ENCODE assay signal across 33 cellular contexts in genomic region chr3:20258371-20258770, GRCh38.
"Had no signal": no experiment of that assay in that cellular context is flagged by ENCODE, and none has a peak within 500 bp of the region (broad histone marks: within the 10 kb centered on the region; RNA-seq: fewer than 3 reads in every experiment).

No MANE protein-coding gene starts in this region.

- ATAC-seq: activated CD8-positive, alpha-beta memory T cell treated with anti-CD3 and anti-CD28 coated beads, Interleukin-2, amount 10 ng/mL, durations not matched to agents 7 days and 5 days; activated CD8-positive, alpha-beta T cell treated with anti-CD3 and anti-CD28 coated beads, Interleukin-2, amount 10 ng/mL, durations not matched to agents 7 days and 5 days; activated naive CD4-positive, alpha-beta T cell treated with anti-CD3 and anti-CD28 coated beads, Interleukin-2, amount 50 U/mL, for 72 hours had no signal

- H3K9me3 Mint-ChIP-seq: activated B cell treated with CpG ODN at 0.5 μM for 24 hours; activated CD4-positive, alpha-beta T cell treated with anti-CD3 and anti-CD28 coated beads, Interleukin-2, amount 10 ng/mL, durations not matched to agents 24 days and 14 days; activated T-helper 2 cell treated with anti-CD3 and anti-CD28 coated beads, Interferon-gamma antibody, Interleukin-2, Interleukin-4, amounts not matched to agents 10 μg/mL and 5 μg/mL and 100 μg/mL, durations not matched to agents 14 hours and 24 hours and 36 hours; central memory CD8-positive, alpha-beta T cell; T-helper 2 cell treated with Interferon-gamma antibody and Interleukin-4, amounts not matched to agents 5 μg/mL and 100 μg/mL, for 36 hours had no signal

- DNase-seq: activated B cell treated with CpG ODN at 0.5 μM for 24 hours; activated CD4-positive, alpha-beta memory T cell treated with anti-CD3 and anti-CD28 coated beads for 36 hours; activated CD4-positive, alpha-beta T cell treated with anti-CD3 and anti-CD28 coated beads for 4 hours; activated CD4-positive, alpha-beta T cell treated with anti-CD3 and anti-CD28 coated beads, Interleukin-2, amount 10 ng/mL, durations not matched to agents 24 days and 14 days; activated CD4-positive, alpha-beta T cell treated with anti-CD3 and anti-CD28 coated beads, Interleukin-2, amount 50 U/mL, for 1 hour; activated CD4-positive, alpha-beta T cell treated with anti-CD3 and anti-CD28 coated beads, Interleukin-2, amount 50 U/mL, for 4 hours; activated CD4-positive, CD25-positive, alpha-beta regulatory T cell treated with anti-CD3 and anti-CD28 coated beads, Interleukin-2, amount 50 U/mL, for 72 hours; activated CD8-positive, alpha-beta memory T cell treated with anti-CD3 and anti-CD28 coated beads for 24 hours; activated CD8-positive, alpha-beta memory T cell treated with anti-CD3 and anti-CD28 coated beads, Interleukin-2, amount 10 ng/mL, durations not matched to agents 7 days and 5 days; activated CD8-positive, alpha-beta memory T cell treated with anti-CD3 and anti-CD28 coated beads, Interleukin-2, amount 50 U/mL, for 48 hours; activated CD8-positive, alpha-beta T cell treated with anti-CD3 and anti-CD28 coated beads, Interleukin-2, amount 10 ng/mL, durations not matched to agents 7 days and 5 days; activated effector memory CD4-positive, alpha-beta T cell treated with Interleukin-2 at 50 U/mL for 16 hours; activated gamma-delta T cell; activated naive CD4-positive, alpha-beta T cell; activated naive CD4-positive, alpha-beta T cell treated with anti-CD3 and anti-CD28 coated beads for 36 hours; activated naive CD4-positive, alpha-beta T cell treated with anti-CD3 and anti-CD28 coated beads, Interleukin-2, amount 50 U/mL, for 16 hours; activated naive CD8-positive, alpha-beta T cell treated with anti-CD3 and anti-CD28 coated beads for 36 hours; activated T-cell treated with anti-CD3 and anti-CD28 coated beads, Interleukin-2, amount 50 U/mL, for 24 hours; activated T-cell treated with anti-CD3 and anti-CD28 coated beads, Interleukin-2, amount 50 U/mL, for 48 hours; adrenal gland; amniotic stem cell; aorta; caudate nucleus; cerebellar nuclear complex; colonic mucosa; T-helper 2 cell; T-helper 9 cell had no signal

- H3K4me3 Mint-ChIP-seq: activated B cell treated with CpG ODN at 0.5 μM for 24 hours; activated CD4-positive, alpha-beta memory T cell treated with anti-CD3 and anti-CD28 coated beads for 36 hours; activated CD4-positive, alpha-beta T cell treated with anti-CD3 and anti-CD28 coated beads, Interleukin-2, amount 10 ng/mL, durations not matched to agents 24 days and 14 days; activated CD8-positive, alpha-beta memory T cell treated with anti-CD3 and anti-CD28 coated beads, Interleukin-2, amount 10 ng/mL, durations not matched to agents 7 days and 5 days; activated CD8-positive, alpha-beta T cell treated with anti-CD3 and anti-CD28 coated beads, Interleukin-2, amount 10 ng/mL, durations not matched to agents 7 days and 5 days; activated naive CD4-positive, alpha-beta T cell treated with anti-CD3 and anti-CD28 coated beads for 36 hours; activated naive CD8-positive, alpha-beta T cell treated with anti-CD3 and anti-CD28 coated beads for 36 hours; activated T-cell treated with anti-CD3 and anti-CD28 coated beads, Interleukin-2, amount 50 U/mL, for 24 hours; brain; central memory CD8-positive, alpha-beta T cell; T-helper 1 cell treated with Interleukin-12 subunit alpha and Interleukin-12 subunit beta and Interleukin-4 antibody, amounts not matched to agents 30 μg/mL and 1 μg/mL, for 36 hours; T-helper 2 cell treated with Interferon-gamma antibody and Interleukin-4, amounts not matched to agents 5 μg/mL and 100 μg/mL, for 36 hours had no signal

- H3K27me3 Mint-ChIP-seq: activated CD4-positive, alpha-beta memory T cell treated with anti-CD3 and anti-CD28 coated beads for 36 hours; activated CD4-positive, alpha-beta T cell treated with anti-CD3 and anti-CD28 coated beads, Interleukin-2, amount 10 ng/mL, durations not matched to agents 24 days and 14 days; activated CD8-positive, alpha-beta memory T cell treated with anti-CD3 and anti-CD28 coated beads, Interleukin-2, amount 10 ng/mL, durations not matched to agents 7 days and 5 days; activated naive CD8-positive, alpha-beta T cell treated with anti-CD3 and anti-CD28 coated beads for 36 hours; activated T-cell treated with anti-CD3 and anti-CD28 coated beads, Interleukin-2, amount 50 U/mL, for 24 hours had no signal

- H3K27ac Mint-ChIP-seq: activated B cell treated with CpG ODN at 0.5 μM for 24 hours; activated CD4-positive, alpha-beta memory T cell treated with anti-CD3 and anti-CD28 coated beads for 36 hours; activated CD4-positive, alpha-beta T cell treated with anti-CD3 and anti-CD28 coated beads, Interleukin-2, amount 10 ng/mL, durations not matched to agents 24 days and 14 days; activated CD8-positive, alpha-beta memory T cell treated with anti-CD3 and anti-CD28 coated beads, Interleukin-2, amount 10 ng/mL, durations not matched to agents 7 days and 5 days; activated CD8-positive, alpha-beta T cell treated with anti-CD3 and anti-CD28 coated beads, Interleukin-2, amount 10 ng/mL, durations not matched to agents 7 days and 5 days; activated naive CD4-positive, alpha-beta T cell treated with anti-CD3 and anti-CD28 coated beads for 36 hours; activated naive CD4-positive, alpha-beta T cell treated with anti-CD3 and anti-CD28 coated beads, Interleukin-2, amount 50 U/mL, for 72 hours; activated naive CD8-positive, alpha-beta T cell treated with anti-CD3 and anti-CD28 coated beads for 36 hours; activated T-cell treated with anti-CD3 and anti-CD28 coated beads, Interleukin-2, amount 50 U/mL, for 24 hours; activated T-helper 2 cell treated with anti-CD3 and anti-CD28 coated beads, Interferon-gamma antibody, Interleukin-2, Interleukin-4, amounts not matched to agents 10 μg/mL and 5 μg/mL and 100 μg/mL, durations not matched to agents 14 hours and 24 hours and 36 hours; brain; T-helper 1 cell treated with Interleukin-12 subunit alpha and Interleukin-12 subunit beta and Interleukin-4 antibody, amounts not matched to agents 30 μg/mL and 1 μg/mL, for 36 hours; T-helper 2 cell treated with Interferon-gamma antibody and Interleukin-4, amounts not matched to agents 5 μg/mL and 100 μg/mL, for 36 hours had no signal

- H3K4me1 Mint-ChIP-seq: activated CD4-positive, alpha-beta T cell treated with anti-CD3 and anti-CD28 coated beads, Interleukin-2, amount 10 ng/mL, durations not matched to agents 24 days and 14 days; activated CD8-positive, alpha-beta memory T cell treated with anti-CD3 and anti-CD28 coated beads, Interleukin-2, amount 10 ng/mL, durations not matched to agents 7 days and 5 days; brain; central memory CD8-positive, alpha-beta T cell had no signal

- H3K36me3 Mint-ChIP-seq: brain had no signal
